Comparison of ENCODE assay signal across 1 cellular context in genomic region chr10:58326967-58327381, GRCh38.
TF ChIP-seq lines count a peak whose summit lies in the region.

No MANE protein-coding gene starts in this region.

TF ChIP-seq in HepG2, 621 proteins besides CTCF, POLR2A, EP300 and RAD21:
- TF ChIP-seq CREM (IDR thresholded peaks at IDR 0.05) (no peak), CREM (CRISPR knock-in tag; IDR thresholded peaks at IDR 0.05) (no peak), CEBPZ (IDR thresholded peaks at IDR 0.05; ENCODE audit: low read length) (no peak), ZNF792 (CRISPR knock-in tag; IDR thresholded peaks at IDR 0.05) (no peak), SIX1 (CRISPR knock-in tag; IDR thresholded peaks at IDR 0.05; ENCODE audit: borderline replicate concordance) (no peak), ZNF569 (CRISPR knock-in tag; IDR thresholded peaks at IDR 0.05; ENCODE audit: borderline replicate concordance) (no peak), HHEX (CRISPR knock-in tag; IDR thresholded peaks at IDR 0.05) (no peak), ZNF121 (CRISPR knock-in tag; IDR thresholded peaks at IDR 0.05) (no peak), ZNF530 (CRISPR knock-in tag; IDR thresholded peaks at IDR 0.05; ENCODE audit: low read depth) (no peak), U2AF1 (optimal IDR thresholded peaks at IDR 0.05; ENCODE audit: low read depth, low read length) (no peak), MTA1 (CRISPR knock-in tag; IDR thresholded peaks at IDR 0.05; ENCODE audit: borderline replicate concordance) (no peak), HOMEZ (CRISPR knock-in tag; IDR thresholded peaks at IDR 0.05; ENCODE audit: low read depth) (no peak), HNRNPLL (IDR thresholded peaks at IDR 0.05; ENCODE audit: low read depth, low read length, poor library complexity, severe bottlenecking) (no peak), HIC2 (CRISPR knock-in tag; IDR thresholded peaks at IDR 0.05; ENCODE audit: low read depth) (no peak), ZNF562 (CRISPR knock-in tag; IDR thresholded peaks at IDR 0.05; ENCODE audit: borderline replicate concordance) (no peak), ZNF431 (CRISPR knock-in tag; IDR thresholded peaks at IDR 0.05; ENCODE audit: borderline replicate concordance, low read depth) (no peak), ARNTL (CRISPR knock-in tag; IDR thresholded peaks at IDR 0.05) (no peak), ETS1 (CRISPR knock-in tag; IDR thresholded peaks at IDR 0.05) (no peak)
